Comparison of ENCODE assay signal across 12 cellular contexts in the genomic region with DNA sequence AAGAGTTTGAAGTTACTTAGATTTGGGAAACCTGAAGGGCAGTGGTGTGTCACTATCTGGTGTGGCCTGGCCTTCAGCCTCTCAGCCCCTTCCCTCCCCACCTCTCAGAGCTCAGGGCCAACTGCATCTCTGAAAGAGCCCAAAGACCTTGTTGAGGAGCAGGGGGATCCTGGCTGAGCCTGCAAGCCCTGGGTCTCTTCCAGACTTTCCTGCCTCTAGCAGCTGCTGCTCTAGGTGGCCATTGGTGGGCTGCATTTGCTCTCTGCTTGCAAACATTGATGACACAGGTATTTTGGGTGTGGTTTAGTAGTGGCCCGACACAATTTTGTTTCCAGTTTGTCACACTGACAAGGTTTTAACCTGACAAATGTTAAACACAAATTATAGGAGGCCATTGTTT. TPM values are rescaled to one million over a fixed set of nuclear protein-coding genes. Genes with fewer than 3 reads are reported as not detected.
DNase-seq lines count a peak whose midpoint lies in the region; ATAC-seq and TF ChIP-seq lines count a peak whose summit lies in the region.
"Had no signal": no experiment of that assay in that cellular context is flagged by ENCODE, and none has a peak within 500 bp of the region (broad histone marks: within the 10 kb centered on the region; RNA-seq: fewer than 3 reads in every experiment).

No MANE protein-coding gene starts in this region.

- POLR2A ChIA-PET in activated CD4-positive, alpha-beta T cell treated with anti-CD3 and anti-CD28 coated beads, Interleukin-2, amount 10 ng/mL, durations not matched to agents 7 days and 5 days (lab: Charles Lee) = interaction anchor here (1.0 kb wide), 1 partner anchor 11 kb away, joined by 3 read pairs; no protein-coding TSS in a partner anchor

- WGBS in tibial nerve, 2 donors = 82 to 84% methylated on average over 1 of the region's 1 CpG

- peaks cover 20% of the 10 kb centered on the region for H3K36me3 Mint-ChIP-seq in activated CD4-positive, alpha-beta T cell treated with anti-CD3 and anti-CD28 coated beads, Interleukin-2, amount 10 ng/mL, durations not matched to agents 7 days and 5 days (ENCODE audit: low read depth)

- H3K27ac Mint-ChIP-seq in activated CD4-positive, alpha-beta T cell treated with anti-CD3 and anti-CD28 coated beads, Interleukin-2, amount 10 ng/mL, durations not matched to agents 7 days and 5 days = peak overlapping the region; percentile 92

- no peak overlapping the region for H3K4me3 ChIP-seq in tibial nerve

- no peak for TF ChIP-seq POLR2A in tibial nerve (IDR thresholded peaks at IDR 0.05)

- H3K9me3 Mint-ChIP-seq in activated CD4-positive, alpha-beta T cell treated with anti-CD3 and anti-CD28 coated beads, Interleukin-2, amount 10 ng/mL, durations not matched to agents 7 days and 5 days = no peaks in the 10 kb centered on the region

- H3K9me3 ChIP-seq in tibial nerve = no peaks in the 10 kb centered on the region

- H3K27ac ChIP-seq in foreskin keratinocyte (peak overlapping the region; percentile 82), tibial nerve (peak overlapping the region in 3 of 4 donors; percentile 48 to 95 (median 78))

- H3K4me1 Mint-ChIP-seq in activated CD4-positive, alpha-beta T cell treated with anti-CD3 and anti-CD28 coated beads, Interleukin-2, amount 10 ng/mL, durations not matched to agents 7 days and 5 days = peaks cover 67% of the 10 kb centered on the region

- H3K4me3 Mint-ChIP-seq in activated CD4-positive, alpha-beta T cell treated with anti-CD3 and anti-CD28 coated beads, Interleukin-2, amount 10 ng/mL, durations not matched to agents 7 days and 5 days = no peak overlapping the region

- H3K27me3 Mint-ChIP-seq in activated CD4-positive, alpha-beta T cell treated with anti-CD3 and anti-CD28 coated beads, Interleukin-2, amount 10 ng/mL, durations not matched to agents 7 days and 5 days = no peaks in the 10 kb centered on the region

- no peak for TF ChIP-seq CTCF in foreskin keratinocyte (conservative IDR thresholded peaks at IDR 0.05)
- no peak for TF ChIP-seq CTCF in tibial nerve (IDR thresholded peaks at IDR 0.05)

- no peaks in the 10 kb centered on the region for H3K27me3 ChIP-seq in foreskin keratinocyte
- H3K27me3 ChIP-seq in tibial nerve = no peaks in the 10 kb centered on the region

- CTCF ChIA-PET in activated CD4-positive, alpha-beta T cell treated with anti-CD3 and anti-CD28 coated beads, Interleukin-2, amount 10 ng/mL, durations not matched to agents 7 days and 5 days (lab: Charles Lee) = interaction anchor here (1.1 to 3.2 kb wide), 5 partner anchors 11 to 117 kb away, joined by 3 to 17 read pairs (median 7); no protein-coding TSS in a partner anchor

- no peak for TF ChIP-seq EP300 in tibial nerve (IDR thresholded peaks at IDR 0.05)

- ATAC-seq in foreskin keratinocyte (no peak), left lobe of liver (no peak), GM19351 (IDR thresholded peaks at IDR 0.05; ENCODE audit: unreplicated experiment) (no peak)

- no peaks in the 10 kb centered on the region for H3K36me3 ChIP-seq in tibial nerve

- H3K4me1 ChIP-seq in foreskin keratinocyte = peaks cover 47% of the 10 kb centered on the region
- peaks cover 0 to 66% (median 28%) of the 10 kb centered on the region in 4 donors for H3K4me1 ChIP-seq in tibial nerve

- DNase-seq in activated CD4-positive, alpha-beta T cell treated with anti-CD3 and anti-CD28 coated beads, Interleukin-2, amount 10 ng/mL, durations not matched to agents 7 days and 5 days = no peak
- no peak for DNase-seq in activated CD4-positive, alpha-beta T cell treated with anti-CD3 and anti-CD28 coated beads for 48 hours
- DNase-seq in SW480 (ENCODE audit: low spot score) (peak; percentile 30), foreskin keratinocyte (peak in 1 of 2 donors; percentile 13), tibial nerve (ENCODE audit: low spot score in 2 of 2) (no peak), NCI-H1048 (lab: John Stamatoyannopoulos, UW) (no peak), left lobe of liver (ENCODE audit: low spot score) (no peak)
- DNase-seq: H7; hypothalamus; NCI-H82; stimulated activated CD4-positive, alpha-beta T cell treated with anti-CD3 and anti-CD28 coated beads, Interleukin-12 subunit alpha, Interleukin-12 subunit beta, amount 100 ng/mL, for 4 hours had no signal

RNA-seq across cellular contexts. Expression of a gene that starts 3.1 kb away (rescaled TPM):
- total RNA-seq in activated CD4-positive, alpha-beta T cell treated with anti-CD3 and anti-CD28 coated beads, Interleukin-2, amount 10 ng/mL, durations not matched to agents 7 days and 5 days = 100 to 1,000 TPM; 100 to 114 TPM
- total RNA-seq in foreskin keratinocyte (165 and 226 TPM in 2 replicates), tibial nerve (10 to 100 TPM; 14.2 to 36.9 (median 19.0) TPM), left lobe of liver (8.1 TPM)
- polyA plus RNA-seq in foreskin keratinocyte = 232 and 331 TPM in 2 replicates

RNA-seq across cellular contexts. Expression of a gene that starts 50.6 kb away (rescaled TPM):
- under 1 TPM; 0.10 to 0.21 TPM for total RNA-seq in activated CD4-positive, alpha-beta T cell treated with anti-CD3 and anti-CD28 coated beads, Interleukin-2, amount 10 ng/mL, durations not matched to agents 7 days and 5 days
- 0.28 and 0.44 TPM in 2 replicates for total RNA-seq in foreskin keratinocyte
- polyA plus RNA-seq in foreskin keratinocyte = 0.17 and 0.20 TPM in 2 replicates
- total RNA-seq in tibial nerve = under 1 TPM in 3 of 4 donors, not detected in 1; 0.21 to 0.66 (median 0.60) TPM
- total RNA-seq in left lobe of liver = not detected

RNA-seq across cellular contexts. Expression of a gene that starts 57.0 kb away (rescaled TPM):
- under 1 TPM in 1 of 2 experiments, not detected in 1; 0.64 TPM for total RNA-seq in activated CD4-positive, alpha-beta T cell treated with anti-CD3 and anti-CD28 coated beads, Interleukin-2, amount 10 ng/mL, durations not matched to agents 7 days and 5 days
- total RNA-seq in foreskin keratinocyte (not detected in 2 replicates), tibial nerve (not detected), left lobe of liver (not detected)
- polyA plus RNA-seq in foreskin keratinocyte = 0.12 TPM in 1 of 2 replicates, not detected in the other
- total RNA-seq: H7 had no signal
